ENCODE assay signal across 38 cellular contexts in the genomic region with DNA sequence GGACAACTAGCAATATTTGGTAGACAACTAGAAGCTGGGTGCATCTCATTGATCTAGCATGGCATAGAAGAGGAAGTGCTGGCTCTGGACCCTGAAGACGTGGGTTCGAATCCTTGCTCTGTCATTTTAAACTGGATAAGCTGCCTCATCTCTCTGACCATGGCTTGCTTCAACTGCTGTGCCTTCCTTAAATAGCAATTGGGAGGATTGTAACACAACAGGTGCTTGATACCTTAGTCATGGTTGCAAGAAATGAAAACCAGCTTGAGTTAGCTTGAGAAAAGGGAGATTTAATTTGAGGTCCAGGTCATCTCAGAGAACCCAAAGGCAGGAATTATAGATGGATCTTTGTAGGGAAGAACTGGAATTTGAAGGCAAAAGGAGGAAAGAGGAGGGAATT. TPM values are rescaled to one million over a fixed set of nuclear protein-coding genes. Genes with fewer than 3 reads are reported as not detected.
"Had no signal": no experiment of that assay in that cellular context is flagged by ENCODE, and none has a peak within 500 bp of the region (broad histone marks: within the 10 kb centered on the region; RNA-seq: fewer than 3 reads in every experiment).

No MANE protein-coding gene starts in this region.

- FAIRE-seq: astrocyte, TTC549 had no signal

- ATAC-seq: activated CD8-positive, alpha-beta T cell treated with anti-CD3 and anti-CD28 coated beads for 36 hours; activated naive CD4-positive, alpha-beta T cell treated with anti-CD3 and anti-CD28 coated beads, Interleukin-2, amount 50 U/mL, for 72 hours; activated T-cell treated with anti-CD3 and anti-CD28 coated beads, Interleukin-2, amount 50 U/mL, for 4 hours; activated T-cell treated with anti-CD3 and anti-CD28 coated beads, Interleukin-2, amount 50 U/mL, for 72 hours; activated T-helper 17 cell treated with anti-CD3 and anti-CD28 coated beads, Interleukin-2, amount 50 U/mL, for 72 hours; body of pancreas had no signal

- H3K4me1 ChIP-seq: adrenal gland, body of pancreas, breast epithelium had no signal

- H3K4me3 Mint-ChIP-seq: activated B cell treated with CpG ODN at 0.5 μM for 24 hours; activated CD4-positive, alpha-beta memory T cell treated with anti-CD3 and anti-CD28 coated beads for 36 hours; activated CD4-positive, alpha-beta T cell treated with anti-CD3 and anti-CD28 coated beads, Interleukin-2, amount 10 ng/mL, durations not matched to agents 24 days and 14 days; activated CD8-positive, alpha-beta T cell treated with anti-CD3 and anti-CD28 coated beads for 36 hours; activated naive CD4-positive, alpha-beta T cell treated with anti-CD3 and anti-CD28 coated beads for 36 hours; activated naive CD8-positive, alpha-beta T cell treated with anti-CD3 and anti-CD28 coated beads for 36 hours; activated T-cell treated with anti-CD3 and anti-CD28 coated beads, Interleukin-2, amount 50 U/mL, for 4 hours; activated T-cell treated with anti-CD3 and anti-CD28 coated beads, Interleukin-2, amount 50 U/mL, for 72 hours; activated T-helper 1 cell treated with anti-CD3 and anti-CD28 coated beads, Interleukin-12 subunit alpha, Interleukin-12 subunit beta, Interleukin-2, Interleukin-4 antibody, amounts not matched to agents 30 ng/mL and 10 ng/mL and 1 ng/mL, durations not matched to agents 14 hours and 24 hours and 36 hours; activated T-helper 17 cell treated with anti-CD3 and anti-CD28 coated beads, Interleukin-2, amount 50 U/mL, for 72 hours; T-helper 1 cell treated with Interleukin-12 subunit alpha and Interleukin-12 subunit beta and Interleukin-4 antibody, amounts not matched to agents 30 μg/mL and 1 μg/mL, for 36 hours; T-helper 2 cell treated with Interferon-gamma antibody and Interleukin-4, amounts not matched to agents 5 μg/mL and 100 μg/mL, for 36 hours had no signal

- H3K27me3 ChIP-seq: body of pancreas, breast epithelium had no signal

- H3K9me3 Mint-ChIP-seq: activated CD4-positive, alpha-beta memory T cell treated with anti-CD3 and anti-CD28 coated beads for 36 hours; activated CD4-positive, alpha-beta T cell treated with anti-CD3 and anti-CD28 coated beads, Interleukin-2, amount 10 ng/mL, durations not matched to agents 24 days and 14 days; activated CD8-positive, alpha-beta T cell treated with anti-CD3 and anti-CD28 coated beads for 36 hours; activated naive CD4-positive, alpha-beta T cell treated with anti-CD3 and anti-CD28 coated beads for 36 hours; activated naive CD4-positive, alpha-beta T cell treated with anti-CD3 and anti-CD28 coated beads, Interleukin-2, amount 50 U/mL, for 72 hours; activated naive CD8-positive, alpha-beta T cell treated with anti-CD3 and anti-CD28 coated beads for 36 hours; activated T-cell treated with anti-CD3 and anti-CD28 coated beads, Interleukin-2, amount 50 U/mL, for 72 hours; activated T-helper 1 cell treated with anti-CD3 and anti-CD28 coated beads, Interleukin-12 subunit alpha, Interleukin-12 subunit beta, Interleukin-2, Interleukin-4 antibody, amounts not matched to agents 30 ng/mL and 10 ng/mL and 1 ng/mL, durations not matched to agents 14 hours and 24 hours and 36 hours; activated T-helper 17 cell treated with anti-CD3 and anti-CD28 coated beads, Interleukin-2, amount 50 U/mL, for 72 hours; T-helper 1 cell treated with Interleukin-12 subunit alpha and Interleukin-12 subunit beta and Interleukin-4 antibody, amounts not matched to agents 30 μg/mL and 1 μg/mL, for 36 hours; T-helper 2 cell treated with Interferon-gamma antibody and Interleukin-4, amounts not matched to agents 5 μg/mL and 100 μg/mL, for 36 hours had no signal

- H3K36me3 ChIP-seq: adrenal gland, brain microvascular endothelial cell, breast epithelium had no signal

- H3K9me3 ChIP-seq: adrenal gland, body of pancreas had no signal

- H3K27ac ChIP-seq: adrenal gland, body of pancreas, brain microvascular endothelial cell, breast epithelium, VCaP had no signal

- H3K27ac Mint-ChIP-seq: activated B cell treated with CpG ODN at 0.5 μM for 24 hours; activated CD4-positive, alpha-beta memory T cell treated with anti-CD3 and anti-CD28 coated beads for 36 hours; activated CD4-positive, alpha-beta T cell treated with anti-CD3 and anti-CD28 coated beads, Interleukin-2, amount 10 ng/mL, durations not matched to agents 24 days and 14 days; activated CD8-positive, alpha-beta T cell treated with anti-CD3 and anti-CD28 coated beads for 36 hours; activated naive CD4-positive, alpha-beta T cell treated with anti-CD3 and anti-CD28 coated beads for 36 hours; activated naive CD4-positive, alpha-beta T cell treated with anti-CD3 and anti-CD28 coated beads, Interleukin-2, amount 50 U/mL, for 72 hours; activated naive CD8-positive, alpha-beta T cell treated with anti-CD3 and anti-CD28 coated beads for 36 hours; activated T-cell treated with anti-CD3 and anti-CD28 coated beads, Interleukin-2, amount 50 U/mL, for 72 hours; activated T-helper 1 cell treated with anti-CD3 and anti-CD28 coated beads, Interleukin-12 subunit alpha, Interleukin-12 subunit beta, Interleukin-2, Interleukin-4 antibody, amounts not matched to agents 30 ng/mL and 10 ng/mL and 1 ng/mL, durations not matched to agents 14 hours and 24 hours and 36 hours; activated T-helper 17 cell treated with anti-CD3 and anti-CD28 coated beads, Interleukin-2, amount 50 U/mL, for 72 hours; T-helper 1 cell treated with Interleukin-12 subunit alpha and Interleukin-12 subunit beta and Interleukin-4 antibody, amounts not matched to agents 30 μg/mL and 1 μg/mL, for 36 hours; T-helper 2 cell treated with Interferon-gamma antibody and Interleukin-4, amounts not matched to agents 5 μg/mL and 100 μg/mL, for 36 hours had no signal

- DNase-seq: activated B cell treated with CpG ODN at 0.5 μM for 24 hours; activated CD4-positive, alpha-beta memory T cell treated with anti-CD3 and anti-CD28 coated beads for 36 hours; activated CD4-positive, alpha-beta T cell treated with anti-CD3 and anti-CD28 coated beads for 4 hours; activated CD4-positive, alpha-beta T cell treated with anti-CD3 and anti-CD28 coated beads, Interleukin-2, amount 10 ng/mL, durations not matched to agents 24 days and 14 days; activated CD4-positive, alpha-beta T cell treated with anti-CD3 and anti-CD28 coated beads, Interleukin-2, amount 50 U/mL, for 1 hour; activated CD4-positive, alpha-beta T cell treated with anti-CD3 and anti-CD28 coated beads, Interleukin-2, amount 50 U/mL, for 4 hours; activated CD4-positive, CD25-positive, alpha-beta regulatory T cell treated with anti-CD3 and anti-CD28 coated beads, Interleukin-2, amount 50 U/mL, for 72 hours; activated CD8-positive, alpha-beta memory T cell treated with anti-CD3 and anti-CD28 coated beads, Interleukin-2, amount 50 U/mL, for 4 hours; activated CD8-positive, alpha-beta T cell treated with anti-CD3 and anti-CD28 coated beads for 36 hours; activated effector memory CD4-positive, alpha-beta T cell treated with anti-CD3 and anti-CD28 coated beads, Interleukin-2, amount 50 U/mL, for 16 hours; activated gamma-delta T cell treated with Interleukin-2 at 50 U/mL for 16 hours; activated naive CD4-positive, alpha-beta T cell; activated naive CD4-positive, alpha-beta T cell treated with anti-CD3 and anti-CD28 coated beads for 36 hours; activated naive CD4-positive, alpha-beta T cell treated with anti-CD3 and anti-CD28 coated beads, Interleukin-2, amount 50 U/mL, for 16 hours; activated naive CD8-positive, alpha-beta T cell treated with anti-CD3 and anti-CD28 coated beads for 36 hours; activated T-cell treated with anti-CD3 and anti-CD28 coated beads for 4 hours; activated T-cell treated with anti-CD3 and anti-CD28 coated beads, Interleukin-2, amount 50 U/mL, for 1 hour; activated T-cell treated with anti-CD3 and anti-CD28 coated beads, Interleukin-2, amount 50 U/mL, for 4 hours; activated T-cell treated with anti-CD3 and anti-CD28 coated beads, Interleukin-2, amount 50 U/mL, for 72 hours; adrenal gland; amniotic stem cell; aorta; body of pancreas; brain microvascular endothelial cell; central memory CD4-positive, alpha-beta T cell; T-helper 1 cell; T-helper 2 cell; T-helper 9 cell had no signal

- H3K4me3 ChIP-seq: adrenal gland, body of pancreas, breast epithelium had no signal

- H3K4me1 Mint-ChIP-seq: activated B cell treated with CpG ODN at 0.5 μM for 24 hours; activated CD4-positive, alpha-beta T cell treated with anti-CD3 and anti-CD28 coated beads, Interleukin-2, amount 10 ng/mL, durations not matched to agents 24 days and 14 days; activated naive CD8-positive, alpha-beta T cell treated with anti-CD3 and anti-CD28 coated beads for 36 hours; activated T-helper 17 cell treated with anti-CD3 and anti-CD28 coated beads, Interleukin-2, amount 50 U/mL, for 72 hours had no signal

- H3K36me3 Mint-ChIP-seq: activated CD4-positive, alpha-beta memory T cell treated with anti-CD3 and anti-CD28 coated beads for 36 hours; activated naive CD4-positive, alpha-beta T cell treated with anti-CD3 and anti-CD28 coated beads, Interleukin-2, amount 50 U/mL, for 72 hours; activated naive CD8-positive, alpha-beta T cell treated with anti-CD3 and anti-CD28 coated beads for 36 hours had no signal

RNA-seq across cellular contexts. Expression of gene RGMA, which starts 14.8 kb away (rescaled TPM):
- total RNA-seq: activated B cell treated with CpG ODN at 0.5 μM for 24 hours; activated CD8-positive, alpha-beta memory T cell treated with anti-CD3 and anti-CD28 coated beads for 36 hours; activated CD8-positive, alpha-beta T cell treated with anti-CD3 and anti-CD28 coated beads for 36 hours had no signal
